In genomic region chr6:108757357-108757756, GRCh38 we compare ENCODE assay signal across 34 cellular contexts.
"Had no signal": no experiment of that assay in that cellular context is flagged by ENCODE, and none has a peak within 500 bp of the region (broad histone marks: within the 10 kb centered on the region; RNA-seq: fewer than 3 reads in every experiment).

No MANE protein-coding gene starts in this region.

- H3K27me3 ChIP-seq: body of pancreas, brain microvascular endothelial cell, breast epithelium had no signal

- FAIRE-seq: astrocyte, colon, TTC549 had no signal

- H3K27ac ChIP-seq: adrenal gland, body of pancreas, brain microvascular endothelial cell, breast epithelium, VCaP had no signal

- ATAC-seq: activated CD8-positive, alpha-beta T cell treated with anti-CD3 and anti-CD28 coated beads for 36 hours; activated naive CD4-positive, alpha-beta T cell treated with anti-CD3 and anti-CD28 coated beads, Interleukin-2, amount 50 U/mL, for 72 hours; activated T-cell treated with anti-CD3 and anti-CD28 coated beads, Interleukin-2, amount 50 U/mL, for 4 hours; activated T-cell treated with anti-CD3 and anti-CD28 coated beads, Interleukin-2, amount 50 U/mL, for 72 hours; activated T-helper 17 cell treated with anti-CD3 and anti-CD28 coated beads, Interleukin-2, amount 50 U/mL, for 72 hours; body of pancreas had no signal

- H3K9me3 ChIP-seq: adrenal gland, body of pancreas, breast epithelium had no signal

- H3K36me3 ChIP-seq: adrenal gland, brain microvascular endothelial cell, breast epithelium had no signal

- H3K4me3 ChIP-seq: adrenal gland, body of pancreas, breast epithelium had no signal

- DNase-seq: activated B cell treated with CpG ODN at 0.5 μM for 24 hours; activated CD4-positive, alpha-beta memory T cell treated with anti-CD3 and anti-CD28 coated beads for 36 hours; activated CD4-positive, alpha-beta T cell treated with anti-CD3 and anti-CD28 coated beads for 4 hours; activated CD4-positive, alpha-beta T cell treated with anti-CD3 and anti-CD28 coated beads, Interleukin-2, amount 10 ng/mL, durations not matched to agents 24 days and 14 days; activated CD4-positive, alpha-beta T cell treated with anti-CD3 and anti-CD28 coated beads, Interleukin-2, amount 50 U/mL, for 1 hour; activated CD4-positive, alpha-beta T cell treated with anti-CD3 and anti-CD28 coated beads, Interleukin-2, amount 50 U/mL, for 4 hours; activated CD4-positive, CD25-positive, alpha-beta regulatory T cell treated with anti-CD3 and anti-CD28 coated beads, Interleukin-2, amount 50 U/mL, for 72 hours; activated CD8-positive, alpha-beta memory T cell treated with anti-CD3 and anti-CD28 coated beads, Interleukin-2, amount 50 U/mL, for 4 hours; activated CD8-positive, alpha-beta T cell treated with anti-CD3 and anti-CD28 coated beads for 36 hours; activated effector memory CD4-positive, alpha-beta T cell treated with anti-CD3 and anti-CD28 coated beads, Interleukin-2, amount 50 U/mL, for 16 hours; activated gamma-delta T cell treated with Interleukin-2 at 50 U/mL for 16 hours; activated naive CD4-positive, alpha-beta T cell; activated naive CD4-positive, alpha-beta T cell treated with anti-CD3 and anti-CD28 coated beads for 36 hours; activated naive CD4-positive, alpha-beta T cell treated with anti-CD3 and anti-CD28 coated beads, Interleukin-2, amount 50 U/mL, for 16 hours; activated naive CD8-positive, alpha-beta T cell treated with anti-CD3 and anti-CD28 coated beads for 36 hours; activated T-cell treated with anti-CD3 and anti-CD28 coated beads for 4 hours; activated T-cell treated with anti-CD3 and anti-CD28 coated beads, Interleukin-2, amount 50 U/mL, for 1 hour; activated T-cell treated with anti-CD3 and anti-CD28 coated beads, Interleukin-2, amount 50 U/mL, for 4 hours; activated T-cell treated with anti-CD3 and anti-CD28 coated beads, Interleukin-2, amount 50 U/mL, for 72 hours; amniotic stem cell; aorta; body of pancreas; brain microvascular endothelial cell; central memory CD4-positive, alpha-beta T cell; T-helper 2 cell; T-helper 9 cell had no signal

- H3K4me1 ChIP-seq: breast epithelium had no signal
